11 cellular contexts compared by ENCODE assay signal in the genomic region with DNA sequence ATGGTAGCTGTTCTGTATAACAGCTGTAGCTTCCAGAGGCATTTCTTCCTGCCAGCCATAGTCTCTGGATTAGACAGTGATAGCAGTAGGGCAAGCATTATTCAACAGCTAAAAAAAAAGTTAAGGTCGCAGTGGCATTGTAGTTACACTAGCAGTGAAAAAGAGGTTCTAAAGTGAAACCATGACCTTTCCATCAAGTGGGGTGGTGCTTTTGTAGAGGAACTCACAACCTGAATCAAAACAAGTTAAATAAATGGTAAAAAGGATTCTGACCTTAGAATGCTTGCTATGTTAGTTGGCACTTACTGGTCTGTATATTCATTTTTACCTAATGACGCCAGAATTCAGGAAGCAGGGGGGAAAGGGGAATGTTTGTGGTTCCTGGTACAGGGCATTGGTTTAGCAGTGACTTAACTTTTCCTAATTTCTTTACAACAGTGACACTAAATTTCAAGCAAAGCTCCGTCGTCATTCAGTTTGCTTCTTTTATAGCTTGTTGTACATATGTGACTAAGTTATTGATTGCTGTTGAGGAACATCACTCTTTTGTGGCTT. TPM values are rescaled to one million over a fixed set of nuclear protein-coding genes. Genes with fewer than 3 reads are reported as not detected.
A peak's percentile ranks its signal among the peaks of the same experiment; 100 is the strongest.
DNase-seq lines count a peak whose midpoint lies in the region; ATAC-seq, FAIRE-seq and TF ChIP-seq lines count a peak whose summit lies in the region.
"Had no signal": no experiment of that assay in that cellular context is flagged by ENCODE, and none has a peak within 500 bp of the region (broad histone marks: within the 10 kb centered on the region; RNA-seq: fewer than 3 reads in every experiment).

No MANE protein-coding gene starts in this region.

- H3K9me3 ChIP-seq in IMR-90 (ENCODE audit: control insufficient read depth, insufficient read depth, low read length) = no peaks in the 10 kb centered on the region
- no peaks in the 10 kb centered on the region for H3K9me3 ChIP-seq in mesenchymal stem cell (ENCODE audit: control insufficient read depth, low read length)

- no peak for TF ChIP-seq RAD21 in IMR-90 (IDR thresholded peaks at IDR 0.05; ENCODE audit: low read length)

- peaks cover 6% of the 10 kb centered on the region; the same call in 1 of the 2 replicates for H3K9me1 ChIP-seq in IMR-90 (ENCODE audit: insufficient read depth, low read length)

- peak overlapping the region; percentile 7; the same call in 1 of the 2 replicates for H2BK20ac ChIP-seq in IMR-90 (ENCODE audit: low read depth, low read length)

- no peak for FAIRE-seq in urothelium cell line (lab: Jason Lieb, UNC)

- no peak for TF ChIP-seq POLR2A in IMR-90 (IDR thresholded peaks at IDR 0.05; ENCODE audit: low read depth, low read length)

- no peak for TF ChIP-seq CTCF in AG10803 (conservative IDR thresholded peaks at IDR 0.05; ENCODE audit: low read length)
- TF ChIP-seq CTCF in IMR-90 (conservative IDR thresholded peaks at IDR 0.05; ENCODE audit: low read depth, low read length) = no peak

- peak overlapping the region; percentile 4; the same call in 1 of the 2 replicates for H3K9ac ChIP-seq in IMR-90 (ENCODE audit: low read depth, low read length)
- H3K9ac ChIP-seq in mesenchymal stem cell (ENCODE audit: low read length) = peak overlapping the region; percentile 67

- H3K23ac ChIP-seq in IMR-90 (ENCODE audit: low read depth, low read length) (peak overlapping the region; percentile 46), mesenchymal stem cell (ENCODE audit: low read length in 2 of 2) (no peak overlapping the region)

- BruUV-seq in IMR-90 (replicated peaks; lab: Mats Ljungman, UMichigan) = no TSS peak

- dilution Hi-C loops in IMR-90 (cut with HindIII; ENCODE audit: low sequenced_read_pairs, unreplicated experiment) = no loop called here

- no peak overlapping the region for H2BK12ac ChIP-seq in mesenchymal stem cell (ENCODE audit: low read length in 2 of 2)

- peak overlapping the region; percentile 15; the same call in 1 of the 2 replicates for H3K14ac ChIP-seq in IMR-90 (replicated peaks; ENCODE audit: low read depth, low read length)
- no peak overlapping the region for H3K14ac ChIP-seq in mesenchymal stem cell (ENCODE audit: low read length in 2 of 2)

- no peak overlapping the region; the same call in 1 of the 2 replicates for H4K91ac ChIP-seq in IMR-90 (ENCODE audit: insufficient read depth, low read depth, low read length)
- no peak overlapping the region for H4K91ac ChIP-seq in mesenchymal stem cell (ENCODE audit: low read length)

- H3K18ac ChIP-seq in IMR-90 (ENCODE audit: low read depth, low read length) (peak overlapping the region; percentile 80; the same call in 1 of the 2 replicates), mesenchymal stem cell (ENCODE audit: low read depth in 1 of 2, low read length in 2 of 2) (no peak overlapping the region)

- H2AK5ac ChIP-seq in IMR-90 (ENCODE audit: low read depth, low read length) = no peak overlapping the region
- H2AK5ac ChIP-seq in mesenchymal stem cell (ENCODE audit: low read length, severe bottlenecking) = peak overlapping the region; percentile 86

- H3K36me3 ChIP-seq in IMR-90 (ENCODE audit: control insufficient read depth, insufficient read depth, low read length) = no peaks in the 10 kb centered on the region
- no peaks in the 10 kb centered on the region for H3K36me3 ChIP-seq in mesenchymal stem cell (ENCODE audit: control insufficient read depth in 1 of 2, insufficient read depth in 2 of 2, low read depth in 1 of 2, low read length in 2 of 2)

- H3K4me1 ChIP-seq in IMR-90 (ENCODE audit: control insufficient read depth, insufficient read depth, low read length) (peaks cover 3% of the 10 kb centered on the region; the same call in 1 of the 2 replicates), mesenchymal stem cell (ENCODE audit: control insufficient read depth, insufficient read depth, low read depth, low read length) (peaks cover 3% of the 10 kb centered on the region)

- H3K4me3 ChIP-seq in AG10803 (ENCODE audit: low read length) (no peak overlapping the region; the same call in 1 of the 2 replicates), IMR-90 (ENCODE audit: insufficient read depth, low read depth, low read length) (peak overlapping the region; percentile 8; the same call in 1 of the 2 replicates), mesenchymal stem cell (ENCODE audit: insufficient read depth in 1 of 2, low read depth in 1 of 2, low read length in 2 of 2) (peak overlapping the region in 1 of 2 experiments; percentile 10)

- ATAC-seq in IMR-90 (ENCODE audit: low read depth) (peak; percentile 95), GM18870 (IDR thresholded peaks at IDR 0.05; ENCODE audit: unreplicated experiment) (no peak)

- peak overlapping the region; percentile 67; the same call in 1 of the 2 replicates for H4K5ac ChIP-seq in IMR-90 (ENCODE audit: low read depth, low read length)

- H3K27me3 ChIP-seq in IMR-90 (ENCODE audit: control insufficient read depth, insufficient read depth, low read length) (no peaks in the 10 kb centered on the region), mesenchymal stem cell (ENCODE audit: control insufficient read depth in 1 of 2, insufficient read depth in 1 of 2, low read length in 2 of 2) (no peaks in the 10 kb centered on the region)

- POLR2A ChIA-PET in IMR-90 (lab: Charles Lee; ENCODE audit: unreplicated experiment) = no interaction called here

- H2BK15ac ChIP-seq in IMR-90 (ENCODE audit: low read depth, low read length) (peak overlapping the region; percentile 8; the same call in 1 of the 3 replicates), mesenchymal stem cell (ENCODE audit: low read depth, poor library complexity, severe bottlenecking) (no peak overlapping the region)

- peaks cover 22 to 58% of the 10 kb centered on the region in 2 experiments; a peak in 3 of 4 replicates for H3K79me1 ChIP-seq in IMR-90 (ENCODE audit: low read depth in 1 of 2, low read length in 2 of 2)
- H3K79me1 ChIP-seq in mesenchymal stem cell (replicated peaks; ENCODE audit: low read length, poor library complexity, severe bottlenecking) = peaks cover 4% of the 10 kb centered on the region

- H4K8ac ChIP-seq in IMR-90 (ENCODE audit: low read depth in 2 of 2, low read length in 2 of 2) = peak overlapping the region in 1 of 2 experiments; percentile 44; a peak in 2 of 4 replicates
- H4K8ac ChIP-seq in mesenchymal stem cell (ENCODE audit: low read length) = no peak overlapping the region

- peak overlapping the region; percentile 84 for H2BK5ac ChIP-seq in IMR-90 (ENCODE audit: low read depth, low read length, poor library complexity, severe bottlenecking)
- H2BK5ac ChIP-seq in mesenchymal stem cell (ENCODE audit: low read depth, low read length, poor library complexity, severe bottlenecking) = peak overlapping the region; percentile 75

- in situ Hi-C loops in IMR-90 (cut with MboI; ENCODE audit: low sequenced_read_pairs) = no loop called here

- H3K4me2 ChIP-seq in IMR-90 (ENCODE audit: low read depth, low read length) = peak overlapping the region; percentile 62
- H3K4me2 ChIP-seq in mesenchymal stem cell (ENCODE audit: low read length, poor library complexity, severe bottlenecking) = no peak overlapping the region

- intact Hi-C loops in IMR-90 (cut with micrococcal nuclease) = no loop called here

- no peak overlapping the region for H3K27ac ChIP-seq in IMR-90 (ENCODE audit: insufficient read depth, low read length)
- peak overlapping the region; percentile 99 for H3K27ac ChIP-seq in mesenchymal stem cell (ENCODE audit: low read length, poor library complexity, severe bottlenecking)
- H3K27ac ChIP-seq: RWPE1 had no signal

- peak overlapping the region; percentile 8; the same call in 1 of the 2 replicates for H3K4ac ChIP-seq in IMR-90 (ENCODE audit: low read depth, low read length)
- no peak overlapping the region for H3K4ac ChIP-seq in mesenchymal stem cell (ENCODE audit: low read depth in 1 of 2, low read length in 2 of 2)

- CTCF ChIA-PET in IMR-90 (lab: Yijun Ruan, JAX) = interaction anchor here (0.9 to 1.0 kb wide), 2 partner anchors 9 to 12 kb away, joined by 3 read pairs; no protein-coding TSS in a partner anchor

- DNase-seq in AG10803 (ENCODE audit: low read depth) = peak; percentile 83
- peak; percentile 91 for DNase-seq in IMR-90
- peak; percentile 63 for DNase-seq in dedifferentiated amniotic fluid mesenchymal stem cell (ENCODE audit: extremely low spot score)
- DNase-seq in mesenchymal stem cell = peak; percentile 88
- no peak for DNase-seq in SKM-1 treated with dmso at 0.1 percent for 144 hours (lab: John Stamatoyannopoulos, UW; ENCODE audit: unreplicated experiment)
- no peak for DNase-seq in urothelium cell line (ENCODE audit: low spot score)
- no peak for DNase-seq in NCI-H1694 (lab: John Stamatoyannopoulos, UW)
- DNase-seq: activated CD8-positive, alpha-beta memory T cell treated with anti-CD3 and anti-CD28 coated beads, Interleukin-2, amount 50 U/mL, for 4 hours; DMS79 treated with DMSO at 0.1 percent for 48 hours had no signal

- no CpG with 5 or more reads among the region's 4 CpGs for WGBS in IMR-90 (ENCODE audit: extremely low coverage in 2 of 2, insufficient read length in 1 of 2), 2 experiments
- 6% methylated on average over 4 of the region's 4 CpGs for WGBS in mesenchymal stem cell

- H2AFZ ChIP-seq in IMR-90 (replicated peaks; ENCODE audit: low read length, poor library complexity) (no peak overlapping the region), mesenchymal stem cell (ENCODE audit: low read depth, low read length) (no peak overlapping the region)

- H3K56ac ChIP-seq in IMR-90 (ENCODE audit: extremely low read depth, insufficient read depth, low read length) = peak overlapping the region; percentile 33

- H2BK120ac ChIP-seq in IMR-90 (ENCODE audit: low read depth, low read length) (0 out of 2 replicates have a peak overlapping the region, but pooled peaks have one; percentile 1), mesenchymal stem cell (ENCODE audit: low read depth, low read length) (no peak overlapping the region)

- H4K20me1 ChIP-seq in IMR-90 (ENCODE audit: insufficient read depth, low read length) = peaks cover 46% of the 10 kb centered on the region

- no peak overlapping the region for H2AK9ac ChIP-seq in IMR-90 (replicated peaks; ENCODE audit: low read depth, low read length, poor library complexity)

TF ChIP-seq in IMR-90, 13 proteins besides CTCF, POLR2A, EP300 and RAD21 (continues in another document):
- TF ChIP-seq BHLHE40 (IDR thresholded peaks at IDR 0.05; ENCODE audit: low read depth, low read length) (no peak), MAZ (IDR thresholded peaks at IDR 0.05; ENCODE audit: borderline replicate concordance, low read depth, low read length) (no peak), CEBPB (IDR thresholded peaks at IDR 0.05; ENCODE audit: low read depth, low read length) (no peak)

RNA-seq across cellular contexts. Expression of a gene that starts 55.0 kb away (rescaled TPM):
- 36.4 and 38.7 TPM in 2 replicates for total RNA-seq in IMR-90 (2012; rRNA removed)
- 38.0 and 40.1 TPM in 2 replicates for polyA plus RNA-seq in IMR-90 (2012; rRNA removed)
- 23.1 and 25.4 TPM in 2 replicates for polyA plus RNA-seq in IMR-90 (2012; cell fraction: cytosol; rRNA removed)
- 74.8 and 86.1 TPM in 2 replicates for polyA plus RNA-seq in IMR-90 (2012; cell fraction: nucleus; rRNA removed; ENCODE audit: low replicate concordance)
- 28.8 TPM for polyA plus RNA-seq in mesenchymal stem cell (2013, experiment 1 of 2)
- 26.0 TPM for polyA plus RNA-seq in mesenchymal stem cell (2013, experiment 2 of 2)

RNA-seq across cellular contexts. Expression of a gene that starts 59.1 kb away (rescaled TPM):
- not detected in 2 replicates for total RNA-seq in IMR-90 (2012; rRNA removed)
- polyA plus RNA-seq in IMR-90 (2012; rRNA removed) = not detected in 2 replicates
- polyA plus RNA-seq in IMR-90 (2012; cell fraction: cytosol; rRNA removed) = 0.03 and 0.13 TPM in 2 replicates
- 0.10 and 0.18 TPM in 2 replicates for polyA plus RNA-seq in IMR-90 (2012; cell fraction: nucleus; rRNA removed; ENCODE audit: low replicate concordance)
- polyA plus RNA-seq in mesenchymal stem cell (2013, experiment 1 of 2) = 0.04 TPM
- 0.04 TPM for polyA plus RNA-seq in mesenchymal stem cell (2013, experiment 2 of 2)

Comparison
In these comparisons a context has a peak if more than half of its experiments do, and no peak if none do; other contexts are left out.
1. DNase-seq: peak in AG10803 (single experiment), IMR-90 (single experiment), dedifferentiated amniotic fluid mesenchymal stem cell (single experiment) and mesenchymal stem cell (single experiment); none in SKM-1 treated with dmso at 0.1 percent for 144 hours (single experiment), urothelium cell line (single experiment) and NCI-H1694 (single experiment).